11 cellular contexts compared by ENCODE assay signal in genomic region chr12:111408116-111408440, GRCh38. TPM values are rescaled to one million over a fixed set of nuclear protein-coding genes. Genes with fewer than 3 reads are reported as not detected.
A peak's percentile ranks its signal among the peaks of the same experiment; 100 is the strongest.
DNase-seq lines count a peak whose midpoint lies in the region; ATAC-seq and TF ChIP-seq lines count a peak whose summit lies in the region.
"Had no signal": no experiment of that assay in that cellular context is flagged by ENCODE, and none has a peak within 500 bp of the region (broad histone marks: within the 10 kb centered on the region; RNA-seq: fewer than 3 reads in every experiment).

No MANE protein-coding gene starts in this region.

- CTCF ChIA-PET in CD8-positive, alpha-beta T cell (lab: Charles Lee), result interaction anchor here (1.0 to 22.4 kb wide), 7 partner anchors 9 to 121 kb away, joined by 3 to 1191 read pairs (median 5); no protein-coding TSS in a partner anchor

- peaks cover 1% of the 10 kb centered on the region for H3K36me3 Mint-ChIP-seq in CD8-positive, alpha-beta T cell

- peak overlapping the region; percentile 83 for H3K4me2 ChIP-seq in Karpas-422 (ENCODE audit: low read depth, low read length, poor library complexity, severe bottlenecking)

- H3K27ac Mint-ChIP-seq in CD8-positive, alpha-beta T cell, result peak overlapping the region; percentile 89

- no peaks in the 10 kb centered on the region for H3K36me3 ChIP-seq in CD8-positive, alpha-beta T cell (ENCODE audit: insufficient read depth, low read length)
- H3K36me3 ChIP-seq in Karpas-422 (ENCODE audit: insufficient read depth, low read length) (no peaks in the 10 kb centered on the region), neutrophil (no peaks in the 10 kb centered on the region)

- DNase-seq in CD8-positive, alpha-beta T cell, result no peak
- DNase-seq in Karpas-422 (no peak), choroid plexus epithelial cell (ENCODE audit: low read depth) (peak; percentile 37), NCI-H2029 (lab: John Stamatoyannopoulos, UW) (no peak), NCI-H1694 treated with DMSO at 0.1 percent for 48 hours (lab: John Stamatoyannopoulos, UW) (no peak), NOMO-1 treated with dmso at 0.1 percent for 144 hours (lab: John Stamatoyannopoulos, UW; ENCODE audit: unreplicated experiment) (no peak), medulla oblongata (ENCODE audit: extremely low spot score) (no peak)
- DNase-seq: foreskin melanocyte, NCI-H2029 treated with DMSO at 0.1 percent for 48 hours, small intestine had no signal

- no peaks in the 10 kb centered on the region for H3K27me3 ChIP-seq in CD8-positive, alpha-beta T cell (ENCODE audit: insufficient read depth, low read length)
- no peaks in the 10 kb centered on the region for H3K27me3 ChIP-seq in Karpas-422 (ENCODE audit: low read length)
- peaks cover 4% of the 10 kb centered on the region for H3K27me3 ChIP-seq in neutrophil

- TF ChIP-seq CTCF in CD8-positive, alpha-beta T cell (IDR thresholded peaks at IDR 0.05), result no peak
- TF ChIP-seq CTCF in choroid plexus epithelial cell (conservative IDR thresholded peaks at IDR 0.05; ENCODE audit: low read depth, low read length) (no peak), neutrophil (IDR thresholded peaks at IDR 0.05) (no peak)

- no peaks in the 10 kb centered on the region for H3K27me3 Mint-ChIP-seq in CD8-positive, alpha-beta T cell (ENCODE audit: low read depth)

- peaks cover 81% of the 10 kb centered on the region for H3K4me1 ChIP-seq in CD8-positive, alpha-beta T cell (ENCODE audit: insufficient read depth, low read length)
- H3K4me1 ChIP-seq in Karpas-422 (ENCODE audit: low read length), result peaks cover 72% of the 10 kb centered on the region
- peaks cover 77 to 82% of the 10 kb centered on the region in 2 experiments for H3K4me1 ChIP-seq in neutrophil (ENCODE audit: control insufficient read depth in 1 of 2, insufficient read depth in 1 of 2, low read depth in 1 of 2, low read length in 1 of 2)

- H3K4me3 Mint-ChIP-seq in CD8-positive, alpha-beta T cell, result peak overlapping the region; percentile 87

- POLR2A ChIA-PET in CD8-positive, alpha-beta T cell (lab: Charles Lee), result interaction anchor here (0.7 to 8.9 kb wide), 4 partner anchors 23 to 44 kb away, joined by 3 to 34 read pairs (median 8); no protein-coding TSS in a partner anchor

- H3K27ac ChIP-seq in CD8-positive, alpha-beta T cell (ENCODE audit: low read depth, low read length), result no peak overlapping the region
- peak overlapping the region; percentile 85 for H3K27ac ChIP-seq in Karpas-422 (ENCODE audit: low read length)
- peak overlapping the region; percentile 95 for H3K27ac ChIP-seq in neutrophil

- H3K79me2 ChIP-seq in Karpas-422 (ENCODE audit: low read length), result peaks cover 71% of the 10 kb centered on the region

- H2AFZ ChIP-seq in Karpas-422 (ENCODE audit: low read length), result no peak overlapping the region

- intact Hi-C loops in CD8-positive, alpha-beta T cell (cut with DNase I, micrococcal nuclease), result loop anchor here (5.0 to 10.0 kb wide), 4 partner anchors 187 to 1283 kb away; partner anchors contain the start of genes ATXN2 (in 1 of the 2), ERP29 (in 1 of the 2), IFT81 (in 1 of the 2) and PTPN11 (in 1 of the 2)

- no peak for ATAC-seq in CD8-positive, alpha-beta T cell

- peaks cover 25% of the 10 kb centered on the region for H4K20me1 ChIP-seq in Karpas-422 (ENCODE audit: insufficient read depth, low read depth, low read length)

- no peaks in the 10 kb centered on the region for H3K9me3 Mint-ChIP-seq in CD8-positive, alpha-beta T cell

- H3K9me2 ChIP-seq in Karpas-422 (replicated peaks; ENCODE audit: insufficient read depth, low read length), result no peaks in the 10 kb centered on the region

- no peak overlapping the region for H3K4me3 ChIP-seq in CD8-positive, alpha-beta T cell (ENCODE audit: low read depth, low read length)
- peak overlapping the region; percentile 97; the same call in 1 of the 2 replicates for H3K4me3 ChIP-seq in Karpas-422 (ENCODE audit: low read length)
- peak overlapping the region; percentile 91 for H3K4me3 ChIP-seq in choroid plexus epithelial cell (ENCODE audit: low read depth, low read length)
- peak overlapping the region; percentile 85 to 96 for H3K4me3 ChIP-seq in neutrophil (ENCODE audit: low read depth in 1 of 2, low read length in 1 of 2)

- H3K9ac ChIP-seq in Karpas-422 (ENCODE audit: low read length), result peak overlapping the region; percentile 96; the same call in 1 of the 2 replicates

- peaks cover 76% of the 10 kb centered on the region for H3K4me1 Mint-ChIP-seq in CD8-positive, alpha-beta T cell (ENCODE audit: low read depth)

- H3K9me3 ChIP-seq in CD8-positive, alpha-beta T cell (ENCODE audit: low read length), result no peaks in the 10 kb centered on the region
- H3K9me3 ChIP-seq in Karpas-422 (ENCODE audit: low read length) (no peaks in the 10 kb centered on the region), neutrophil (no peaks in the 10 kb centered on the region)

RNA-seq across cellular contexts. Expression of gene SH2B3, which starts 2.4 kb away (rescaled TPM):
- total RNA-seq in CD8-positive, alpha-beta T cell, result 10 to 100 TPM; 48.7 to 48.8 TPM
- 16.7 and 20.8 TPM in 2 replicates for total RNA-seq in Karpas-422 (2014; rRNA removed; shearing (Covaris generic); ENCODE audit: low replicate concordance)

RNA-seq across cellular contexts. Expression of gene PHETA1, which starts 39.2 kb away (rescaled TPM):
- under 1 TPM; 0.79 to 0.83 TPM for total RNA-seq in CD8-positive, alpha-beta T cell
- total RNA-seq in Karpas-422 (2014; rRNA removed; shearing (Covaris generic); ENCODE audit: low replicate concordance), result 0.11 and 0.61 TPM in 2 replicates
